ENCODE assay signal across 10 cellular contexts in genomic region chr9:130328349-130328801, GRCh38.
A peak's percentile ranks its signal among the peaks of the same experiment; 100 is the strongest.
DNase-seq lines count a peak whose midpoint lies in the region; ATAC-seq and TF ChIP-seq lines count a peak whose summit lies in the region.
"Had no signal": no experiment of that assay in that cellular context is flagged by ENCODE, and none has a peak within 500 bp of the region (broad histone marks: within the 10 kb centered on the region; RNA-seq: fewer than 3 reads in every experiment).

No MANE protein-coding gene starts in this region.

- no peaks in the 10 kb centered on the region for H3K36me3 Mint-ChIP-seq in nephron progenitor cell (ENCODE audit: low read depth)

- no peak overlapping the region for H3K27ac Mint-ChIP-seq in nephron progenitor cell
- H3K27ac Mint-ChIP-seq: dendritic cell treated with granulocyte-macrophage colony-stimulating factor and Interleukin-4, amounts not matched to agents 40 ng/mL and 50 ng/mL, for 4 days had no signal

- H3K27ac ChIP-seq in vagina: peak overlapping the region; percentile 82

- no peaks in the 10 kb centered on the region for H3K36me3 ChIP-seq in vagina

- H3K4me1 Mint-ChIP-seq in nephron progenitor cell: peaks cover 75% of the 10 kb centered on the region

- no peaks in the 10 kb centered on the region for H3K9me3 Mint-ChIP-seq in nephron progenitor cell
- H3K9me3 Mint-ChIP-seq: dendritic cell treated with granulocyte-macrophage colony-stimulating factor and Interleukin-4, amounts not matched to agents 40 ng/mL and 50 ng/mL, for 4 days had no signal

- no peaks in the 10 kb centered on the region for H3K9me3 ChIP-seq in vagina

- H3K27me3 ChIP-seq in vagina: no peaks in the 10 kb centered on the region

- no peak overlapping the region for H3K4me3 ChIP-seq in fibroblast of pulmonary artery (replicated peaks; ENCODE audit: low read depth, low read length)
- peak overlapping the region in 1 of 2 donors; percentile 34 for H3K4me3 ChIP-seq in vagina

- peaks cover 47% of the 10 kb centered on the region for H3K4me1 ChIP-seq in vagina

- intact Hi-C loops in vagina (cut with DNase I): loop anchor here (5.0 kb wide), 1 partner anchor 36 kb away; no protein-coding TSS in a partner anchor

- no peak for TF ChIP-seq POLR2A in vagina (IDR thresholded peaks at IDR 0.05)

- peaks cover 26% of the 10 kb centered on the region for H3K27me3 Mint-ChIP-seq in nephron progenitor cell (ENCODE audit: low read depth, poor library complexity)

- peak; percentile 24 for DNase-seq in SIG-M5 treated with dmso at 0.1 percent for 504 hours (lab: John Stamatoyannopoulos, UW; ENCODE audit: unreplicated experiment)
- no peak for DNase-seq in SIG-M5 (lab: John Stamatoyannopoulos, UW)
- peak; percentile 21 for DNase-seq in fibroblast of pulmonary artery (ENCODE audit: low read depth)
- peak; percentile 58 for DNase-seq in nephron progenitor cell
- peak in 1 of 2 donors; percentile 98 for DNase-seq in vagina (ENCODE audit: extremely low spot score in 2 of 2)
- DNase-seq in NCI-H526 treated with DMSO at 0.1 percent for 48 hours (lab: John Stamatoyannopoulos, UW): no peak
- DNase-seq in NCI-H82 treated with DMSO at 0.1 percent for 48 hours (lab: John Stamatoyannopoulos, UW; ENCODE audit: unreplicated experiment): no peak
- DNase-seq: activated effector memory CD4-positive, alpha-beta T cell treated with anti-CD3 and anti-CD28 coated beads, Interleukin-2, amount 50 U/mL, for 16 hours had no signal

- no peak for ATAC-seq in HG03135 (IDR thresholded peaks at IDR 0.05; ENCODE audit: unreplicated experiment)

- H3K4me3 Mint-ChIP-seq in nephron progenitor cell: peak overlapping the region; percentile 28
- H3K4me3 Mint-ChIP-seq: dendritic cell treated with granulocyte-macrophage colony-stimulating factor and Interleukin-4, amounts not matched to agents 40 ng/mL and 50 ng/mL, for 4 days had no signal

- no peak for TF ChIP-seq CTCF in fibroblast of pulmonary artery (IDR thresholded peaks at IDR 0.05; ENCODE audit: low read length, missing control alignments)
- TF ChIP-seq CTCF in nephron progenitor cell (IDR thresholded peaks at IDR 0.05): no peak
- no peak for TF ChIP-seq CTCF in vagina (IDR thresholded peaks at IDR 0.05)

Comparison
In these comparisons a context has a peak if more than half of its experiments do, and no peak if none do; other contexts are left out.
1. DNase-seq: peak in SIG-M5 treated with dmso at 0.1 percent for 504 hours (single experiment), fibroblast of pulmonary artery (single experiment) and nephron progenitor cell (single experiment); none in SIG-M5 (single experiment), NCI-H526 treated with DMSO at 0.1 percent for 48 hours (single experiment) and NCI-H82 treated with DMSO at 0.1 percent for 48 hours (single experiment).